In genomic region chr9:29830815-29831214, GRCh38 we compare ENCODE assay signal across 8 cellular contexts.
A peak's percentile ranks its signal among the peaks of the same experiment; 100 is the strongest.
DNase-seq lines count a peak whose midpoint lies in the region; ATAC-seq, FAIRE-seq and TF ChIP-seq lines count a peak whose summit lies in the region.

No MANE protein-coding gene starts in this region.

- no peak overlapping the region for H2AFZ ChIP-seq in neural progenitor cell (replicated peaks)

- H3K9me3 Mint-ChIP-seq in neural progenitor cell, result peaks cover 5% of the 10 kb centered on the region

- H3K36me3 ChIP-seq in bronchial epithelial cell (ENCODE audit: control insufficient read depth, insufficient read depth, low read length), result no peaks in the 10 kb centered on the region
- H3K36me3 ChIP-seq in neural progenitor cell, result no peaks in the 10 kb centered on the region

- H3K9me3 ChIP-seq in neural progenitor cell (ENCODE audit: low read depth), result no peaks in the 10 kb centered on the region

- FAIRE-seq in bronchial epithelial cell (lab: Jason Lieb, UNC), result no peak

- H3K27me3 ChIP-seq in bronchial epithelial cell (ENCODE audit: control insufficient read depth, insufficient read depth, low read length) (no peaks in the 10 kb centered on the region), neural progenitor cell (no peaks in the 10 kb centered on the region)

- H4K20me1 ChIP-seq in neural progenitor cell (ENCODE audit: low read depth), result no peaks in the 10 kb centered on the region

- TF ChIP-seq CTCF in bronchial epithelial cell (IDR thresholded peaks at IDR 0.05; ENCODE audit: insufficient read depth, low read length, severe bottlenecking), result peak; percentile 55
- TF ChIP-seq CTCF in neural progenitor cell (IDR thresholded peaks at IDR 0.05), result peak; percentile 87

- DNase-seq in NCI-H2227 (lab: John Stamatoyannopoulos, UW; ENCODE audit: unreplicated experiment) (peak; percentile 52), bronchial epithelial cell (ENCODE audit: low read depth) (peak; percentile 44), neural progenitor cell (ENCODE audit: low spot score) (peak; percentile 74), T-helper 9 cell (no peak)

- no peaks in the 10 kb centered on the region for H3K4me1 ChIP-seq in neural progenitor cell

- H3K9ac ChIP-seq in neural progenitor cell, result no peak overlapping the region

- no peaks in the 10 kb centered on the region for H3K4me1 Mint-ChIP-seq in neural progenitor cell

- H3K79me2 ChIP-seq in neural progenitor cell (ENCODE audit: low read depth), result no peaks in the 10 kb centered on the region

- H3K27ac Mint-ChIP-seq in neural progenitor cell, result no peak overlapping the region

- ATAC-seq in GM19463 (IDR thresholded peaks at IDR 0.05; ENCODE audit: unreplicated experiment), result peak; percentile 57
- ATAC-seq in GM21717 (IDR thresholded peaks at IDR 0.05; ENCODE audit: unreplicated experiment), result no peak
- ATAC-seq in GM21786 (IDR thresholded peaks at IDR 0.05; ENCODE audit: unreplicated experiment), result no peak
- no peak for ATAC-seq in HG03025 (IDR thresholded peaks at IDR 0.05; ENCODE audit: low FRiP score, unreplicated experiment)

- no peak overlapping the region for H3K4me3 Mint-ChIP-seq in neural progenitor cell

- H3K4me2 ChIP-seq in neural progenitor cell, result no peak overlapping the region

- no peak overlapping the region for H3K27ac ChIP-seq in neural progenitor cell

- no peaks in the 10 kb centered on the region for H3K27me3 Mint-ChIP-seq in neural progenitor cell (ENCODE audit: insufficient read depth, low read depth)

- no peaks in the 10 kb centered on the region for H3K36me3 Mint-ChIP-seq in neural progenitor cell

- H3F3A ChIP-seq in neural progenitor cell (ENCODE audit: low read depth), result no peaks in the 10 kb centered on the region

- H3K4me3 ChIP-seq in bronchial epithelial cell (ENCODE audit: low read depth, low read length) (no peak overlapping the region), neural progenitor cell (no peak overlapping the region)
